11 cellular contexts compared by ENCODE assay signal in genomic region chr9:19516348-19516747, GRCh38.
"Had no signal": no experiment of that assay in that cellular context is flagged by ENCODE, and none has a peak within 500 bp of the region (broad histone marks: within the 10 kb centered on the region; RNA-seq: fewer than 3 reads in every experiment).

No MANE protein-coding gene starts in this region.

- H3K27me3 ChIP-seq: gastroesophageal sphincter, ovary had no signal

- H3K9me3 ChIP-seq: gastroesophageal sphincter, ovary had no signal

- H3K36me3 Mint-ChIP-seq: brain had no signal

- H3K9me3 Mint-ChIP-seq: activated CD4-positive, alpha-beta T cell treated with anti-CD3 and anti-CD28 coated beads, Interleukin-2, amount 10 ng/mL, durations not matched to agents 7 days and 5 days; brain; dendritic cell treated with granulocyte-macrophage colony-stimulating factor and Interleukin-4, amounts not matched to agents 40 ng/mL and 50 ng/mL, for 4 days had no signal

- ATAC-seq: gastroesophageal sphincter, left lobe of liver had no signal

- H3K4me3 ChIP-seq: gastroesophageal sphincter, ovary, SK-N-MC had no signal

- H3K36me3 ChIP-seq: gastroesophageal sphincter, ovary had no signal

- H3K27ac Mint-ChIP-seq: activated CD4-positive, alpha-beta T cell treated with anti-CD3 and anti-CD28 coated beads, Interleukin-2, amount 10 ng/mL, durations not matched to agents 7 days and 5 days; brain; dendritic cell treated with granulocyte-macrophage colony-stimulating factor and Interleukin-4, amounts not matched to agents 40 ng/mL and 50 ng/mL, for 4 days had no signal

- H3K4me3 Mint-ChIP-seq: activated CD4-positive, alpha-beta T cell treated with anti-CD3 and anti-CD28 coated beads, Interleukin-2, amount 10 ng/mL, durations not matched to agents 7 days and 5 days; brain; dendritic cell treated with granulocyte-macrophage colony-stimulating factor and Interleukin-4, amounts not matched to agents 40 ng/mL and 50 ng/mL, for 4 days had no signal

- H3K27me3 Mint-ChIP-seq: dendritic cell treated with granulocyte-macrophage colony-stimulating factor and Interleukin-4, amounts not matched to agents 40 ng/mL and 50 ng/mL, for 4 days had no signal

- DNase-seq: activated CD4-positive, alpha-beta T cell treated with anti-CD3 and anti-CD28 coated beads, Interleukin-2, amount 10 ng/mL, durations not matched to agents 7 days and 5 days; amniotic stem cell; islet precursor cell; mammary epithelial cell; ovary; trophoblast cell had no signal

- H3K4me1 ChIP-seq: gastroesophageal sphincter had no signal

- H3K27ac ChIP-seq: gastroesophageal sphincter, ovary, SK-N-MC had no signal
